20 cellular contexts compared by ENCODE assay signal in genomic region chr22:49903322-49904039, GRCh38. TPM values are rescaled to one million over a fixed set of nuclear protein-coding genes. Genes with fewer than 3 reads are reported as not detected.
DNase-seq lines count a peak whose midpoint lies in the region; ATAC-seq and TF ChIP-seq lines count a peak whose summit lies in the region.
"Had no signal": no experiment of that assay in that cellular context is flagged by ENCODE, and none has a peak within 500 bp of the region (broad histone marks: within the 10 kb centered on the region; RNA-seq: fewer than 3 reads in every experiment).

No MANE protein-coding gene starts in this region.

- peaks cover 6 to 25% (median 6%) of the 10 kb centered on the region in 3 donors for H3K4me1 Mint-ChIP-seq in T-cell

- H3K9ac ChIP-seq in SK-N-SH (no peak overlapping the region), mammary epithelial cell (ENCODE audit: insufficient read depth, low read length) (no peak overlapping the region)

- no peak overlapping the region for H3K4me2 ChIP-seq in SK-N-SH
- H3K4me2 ChIP-seq in mammary epithelial cell (ENCODE audit: insufficient read depth, low read depth, low read length), result no peak overlapping the region

- no peak overlapping the region for H3K4me3 Mint-ChIP-seq in T-cell
- H3K4me3 Mint-ChIP-seq: immature natural killer cell; memory B cell; naive thymus-derived CD8-positive, alpha-beta T cell had no signal

- dilution Hi-C loops in mammary epithelial cell (cut with HindIII; ENCODE audit: low sequenced_read_pairs), result no loop called here

- H3F3A ChIP-seq in SK-N-SH (replicated peaks; ENCODE audit: insufficient read depth), result peaks cover 5% of the 10 kb centered on the region

- peaks cover 0 to 27% of the 10 kb centered on the region in 2 experiments; a peak in 1 of 4 replicates for H3K4me1 ChIP-seq in SK-N-SH (ENCODE audit: control insufficient read depth in 1 of 2, insufficient read depth in 2 of 2, low read depth in 1 of 2, low read length in 1 of 2)
- no peaks in the 10 kb centered on the region for H3K4me1 ChIP-seq in mammary epithelial cell (ENCODE audit: insufficient read depth, low read length)
- H3K4me1 ChIP-seq in sigmoid colon, result no peaks in the 10 kb centered on the region
- H3K4me1 ChIP-seq: esophagus squamous epithelium, testis had no signal

- TF ChIP-seq CTCF in SK-N-SH (IDR thresholded peaks at IDR 0.05) (no peak), mammary epithelial cell (conservative IDR thresholded peaks at IDR 0.05 in 1 of 2, IDR thresholded peaks at IDR 0.05 in 1 of 2; ENCODE audit: extremely low read depth in 1 of 2, insufficient read depth in 1 of 2, low read depth in 1 of 2, low read length in 2 of 2) (no peak), sigmoid colon (IDR thresholded peaks at IDR 0.05) (no peak)

- no peaks in the 10 kb centered on the region; the same call in 1 of the 2 replicates for H3K79me2 ChIP-seq in SK-N-SH (ENCODE audit: insufficient read depth)
- peaks cover 4% of the 10 kb centered on the region for H3K79me2 ChIP-seq in mammary epithelial cell (ENCODE audit: insufficient read depth, low read length)

- BruUV-seq in mammary epithelial cell (replicated peaks; lab: Mats Ljungman, UMichigan), result TSS peak; percentile 19

- TF ChIP-seq EP300 in SK-N-SH (IDR thresholded peaks at IDR 0.05; ENCODE audit: borderline replicate concordance in 1 of 2, low read depth in 1 of 2, low read length in 1 of 2) (peak in 1 of 2 experiments; percentile 39; a peak in 1 of 4 replicates), sigmoid colon (IDR thresholded peaks at IDR 0.05) (no peak)

- H3K9me2 ChIP-seq in SK-N-SH, result no peaks in the 10 kb centered on the region

- H3K9me3 Mint-ChIP-seq in T-cell, result peaks cover 0 to 5% (median 0%) of the 10 kb centered on the region in 3 donors
- H3K9me3 Mint-ChIP-seq: immature natural killer cell; naive thymus-derived CD8-positive, alpha-beta T cell had no signal

- ATAC-seq in SK-N-SH treated with all-trans-retinoic acid at 6 μM for 48 hours (no peak), T-cell (replicated peaks in 1 of 4) (no peak), GM21447 (IDR thresholded peaks at IDR 0.05; ENCODE audit: unreplicated experiment) (no peak)
- ATAC-seq: activated naive CD4-positive, alpha-beta T cell treated with anti-CD3 and anti-CD28 coated beads, Interleukin-2, amount 50 U/mL, for 72 hours; naive thymus-derived CD8-positive, alpha-beta T cell; PC-3 had no signal

- H3K27ac Mint-ChIP-seq in T-cell, result no peak overlapping the region
- H3K27ac Mint-ChIP-seq: immature natural killer cell, memory B cell had no signal

- peaks cover 35% of the 10 kb centered on the region for H3K36me3 Mint-ChIP-seq in T-cell

- 88% methylated on average over 6 of the region's 17 CpGs for whole genome bisulfite sequencing in SK-N-SH (ENCODE audit: low lambda C conversion rate)
- WGBS in mammary epithelial cell (ENCODE audit: low coverage, missing lambda C conversion rate), result 92% methylated on average over 8 of the region's 17 CpGs
- WGBS in sigmoid colon, 2 donors, result 90 to 95% methylated on average over 17 of the region's 17 CpGs

- H3K27me3 Mint-ChIP-seq in T-cell, result no peaks in the 10 kb centered on the region
- H3K27me3 Mint-ChIP-seq: memory B cell; naive thymus-derived CD8-positive, alpha-beta T cell had no signal

- no peak overlapping the region for H2AFZ ChIP-seq in SK-N-SH (ENCODE audit: low read depth)
- no peak overlapping the region for H2AFZ ChIP-seq in mammary epithelial cell (ENCODE audit: low read depth, low read length)

- TF ChIP-seq POLR2A in sigmoid colon (IDR thresholded peaks at IDR 0.05), result no peak

- in situ Hi-C loops in mammary epithelial cell (cut with MboI; ENCODE audit: low sequenced_read_pairs in 2 of 2), result no loop called here

- peaks cover 15 to 23% of the 10 kb centered on the region in 2 experiments for H3K36me3 ChIP-seq in SK-N-SH (replicated peaks in 1 of 2; ENCODE audit: control insufficient read depth in 1 of 2, insufficient read depth in 2 of 2, low read length in 1 of 2)
- H3K36me3 ChIP-seq in mammary epithelial cell (ENCODE audit: insufficient read depth, low read length), result peaks cover 6% of the 10 kb centered on the region
- peaks cover 16 to 70% (median 37%) of the 10 kb centered on the region in 4 donors for H3K36me3 ChIP-seq in sigmoid colon

- no peaks in the 10 kb centered on the region for H3K9me3 ChIP-seq in SK-N-SH
- no peaks in the 10 kb centered on the region for H3K9me3 ChIP-seq in mammary epithelial cell (replicated peaks; ENCODE audit: insufficient read depth, low read length)
- H3K9me3 ChIP-seq in sigmoid colon, result no peaks in the 10 kb centered on the region
- H3K9me3 ChIP-seq: esophagus squamous epithelium, testis had no signal

- H3K27me3 ChIP-seq in SK-N-SH (ENCODE audit: insufficient read depth), result no peaks in the 10 kb centered on the region
- H3K27me3 ChIP-seq in mammary epithelial cell (ENCODE audit: insufficient read depth, low read length), result no peaks in the 10 kb centered on the region
- H3K27me3 ChIP-seq in sigmoid colon, result no peaks in the 10 kb centered on the region
- H3K27me3 ChIP-seq: esophagus squamous epithelium, testis had no signal

- H3K4me3 ChIP-seq in SK-N-SH (ENCODE audit: low read depth in 2 of 2, low read length in 1 of 2), result no peak overlapping the region
- no peak overlapping the region for H3K4me3 ChIP-seq in mammary epithelial cell (replicated peaks in 1 of 3; ENCODE audit: insufficient read depth in 1 of 3, low read depth in 2 of 3, low read length in 3 of 3)
- no peak overlapping the region for H3K4me3 ChIP-seq in sigmoid colon
- H3K4me3 ChIP-seq: esophagus squamous epithelium, testis had no signal

- peak; percentile 84 for DNase-seq in SK-N-SH
- DNase-seq in NCI-H1105 treated with DMSO at 0.1 percent for 48 hours (lab: John Stamatoyannopoulos, UW), result peak; percentile 83
- no peak for DNase-seq in mammary epithelial cell
- DNase-seq in sigmoid colon, result peak; percentile 56
- no peak for DNase-seq in T-cell
- no peak for DNase-seq in AML-193 (lab: John Stamatoyannopoulos, UW)
- DNase-seq: activated CD4-positive, alpha-beta T cell treated with anti-CD3 and anti-CD28 coated beads, Interleukin-2, amount 50 U/mL, for 4 hours; Calu3; esophagus squamous epithelium; glutamatergic neuron; immature natural killer cell; naive thymus-derived CD8-positive, alpha-beta T cell; NCI-H1048; NCI-H526 treated with DMSO at 0.1 percent for 48 hours; PC-3; testis had no signal

- no peaks in the 10 kb centered on the region for H4K20me1 ChIP-seq in SK-N-SH (ENCODE audit: insufficient read depth)
- H4K20me1 ChIP-seq in mammary epithelial cell (ENCODE audit: insufficient read depth, low read length), result no peaks in the 10 kb centered on the region

- CTCF ChIA-PET in SK-N-SH (lab: Yijun Ruan, JAX) (interaction anchor here (0.6 to 1.3 kb wide), 3 partner anchors 126 to 830 kb away, joined by 3 read pairs; no protein-coding TSS in a partner anchor), mammary epithelial cell (lab: Charles Lee; ENCODE audit: low non-redundant PET) (no interaction called here), T-cell (lab: Charles Lee) (no interaction called here)

- intact Hi-C loops in mammary epithelial cell (cut with micrococcal nuclease), result no loop called here
- intact Hi-C loops in sigmoid colon (cut with DNase I), result no loop called here

- TF ChIP-seq RAD21 in SK-N-SH (IDR thresholded peaks at IDR 0.05; ENCODE audit: low read length), result no peak

- H3K27ac ChIP-seq in SK-N-SH (ENCODE audit: low read depth in 2 of 2, low read length in 1 of 2), result peak overlapping the region in 1 of 2 experiments; percentile 54; a peak in 2 of 4 replicates
- H3K27ac ChIP-seq in mammary epithelial cell (ENCODE audit: insufficient read depth, low read depth, low read length), result no peak overlapping the region
- no peak overlapping the region for H3K27ac ChIP-seq in sigmoid colon
- H3K27ac ChIP-seq: esophagus squamous epithelium, testis had no signal

- POLR2A ChIA-PET in SK-N-SH (lab: Yijun Ruan, JAX), result interaction anchor here (1.1 kb wide), 1 partner anchor 15 kb away, joined by 5 read pairs; the partner anchor contains the start of genes ALG12 and CRELD2
- POLR2A ChIA-PET in T-cell (lab: Charles Lee), result no interaction called here

TF ChIP-seq in SK-N-SH, 30 proteins besides CTCF, POLR2A, EP300 and RAD21 (continues in another document):
- TF ChIP-seq GATA2 (CRISPR knock-in tag; IDR thresholded peaks at IDR 0.05), result peak; percentile 69

RNA-seq across cellular contexts. Expression of gene ALG12, which starts 14.8 kb away (rescaled TPM):
- polyA plus RNA-seq in SK-N-SH (2012; rRNA removed) (7.5 and 9.9 TPM in 2 replicates), mammary epithelial cell (12.6 TPM), sigmoid colon (10 to 100 TPM in 1 of 3 donors, 1 to 10 TPM in 2; 1.8 to 15.9 (median 2.1) TPM)
- 6.0 and 8.3 TPM in 2 replicates for polyA plus RNA-seq in SK-N-SH (2012; cell fraction: cytosol; rRNA removed)
- 23.2 and 25.7 TPM in 2 replicates for polyA plus RNA-seq in SK-N-SH (2012; cell fraction: nucleus; rRNA removed)
- total RNA-seq in mammary epithelial cell (10 to 100 TPM; 19.0 to 19.9 TPM), sigmoid colon (10 to 100 TPM; 11.4 to 23.9 (median 15.4) TPM), T-cell (10 to 100 TPM; 15.7 to 22.1 (median 15.9) TPM)
- 3.8 TPM for polyA minus RNA-seq in mammary epithelial cell

RNA-seq across cellular contexts. Expression of gene CRELD2, which starts 15.0 kb away (rescaled TPM):
- 92.5 and 113 TPM in 2 replicates for polyA plus RNA-seq in SK-N-SH (2012; rRNA removed)
- 66.3 and 80.8 TPM in 2 replicates for polyA plus RNA-seq in SK-N-SH (2012; cell fraction: cytosol; rRNA removed)
- polyA plus RNA-seq in SK-N-SH (2012; cell fraction: nucleus; rRNA removed), result 104 and 142 TPM in 2 replicates
- total RNA-seq in mammary epithelial cell, result 10 to 100 TPM; 26.5 to 51.5 TPM
- polyA plus RNA-seq in mammary epithelial cell, result 63.8 TPM
- 22.6 TPM for polyA minus RNA-seq in mammary epithelial cell
- total RNA-seq in sigmoid colon, result 10 to 100 TPM; 15.5 to 26.5 (median 23.1) TPM
- polyA plus RNA-seq in sigmoid colon, result 10 to 100 TPM in 2 of 3 donors, 1 to 10 TPM in 1; 9.2 to 97.7 (median 11.4) TPM
- total RNA-seq in T-cell, result 10 to 100 TPM; 28.2 to 42.7 (median 39.6) TPM

RNA-seq across cellular contexts. Expression of gene ZBED4, which starts 49.8 kb away (rescaled TPM):
- 6.8 and 7.9 TPM in 2 replicates for polyA plus RNA-seq in SK-N-SH (2012; rRNA removed)
- polyA plus RNA-seq in SK-N-SH (2012; cell fraction: cytosol; rRNA removed), result 6.3 and 7.8 TPM in 2 replicates
- 12.3 and 12.4 TPM in 2 replicates for polyA plus RNA-seq in SK-N-SH (2012; cell fraction: nucleus; rRNA removed)
- 10 to 100 TPM; 16.8 to 20.7 TPM for total RNA-seq in mammary epithelial cell
- polyA plus RNA-seq in mammary epithelial cell, result 6.3 TPM
- polyA minus RNA-seq in mammary epithelial cell, result 19.3 TPM
- 1 to 10 TPM; 3.9 to 7.5 (median 5.5) TPM for total RNA-seq in sigmoid colon
- 10 to 100 TPM in 1 of 3 donors, 1 to 10 TPM in 2; 2.4 to 10.5 (median 4.6) TPM for polyA plus RNA-seq in sigmoid colon
- total RNA-seq in T-cell, result 10 to 100 TPM; 16.7 to 19.5 (median 18.3) TPM

RNA-seq across cellular contexts. Expression of gene PIM3, which starts 57.1 kb away (rescaled TPM):
- polyA plus RNA-seq in SK-N-SH (2012; rRNA removed) (9.9 and 15.3 TPM in 2 replicates), mammary epithelial cell (11.1 TPM), sigmoid colon (100 to 1,000 TPM in 1 of 3 donors, 10 to 100 TPM in 2; 34.8 to 126 (median 60.1) TPM)
- 6.3 and 10.1 TPM in 2 replicates for polyA plus RNA-seq in SK-N-SH (2012; cell fraction: cytosol; rRNA removed)
- polyA plus RNA-seq in SK-N-SH (2012; cell fraction: nucleus; rRNA removed), result 22.4 and 23.7 TPM in 2 replicates
- total RNA-seq in mammary epithelial cell (10 to 100 TPM; 26.6 to 68.7 TPM), sigmoid colon (10 to 100 TPM; 26.3 to 50.0 (median 41.8) TPM), T-cell (100 to 1,000 TPM in 2 of 5 donors, 10 to 100 TPM in 3; 61.5 to 167 (median 65.0) TPM)
- polyA minus RNA-seq in mammary epithelial cell, result 6.3 TPM

Comparison
In these comparisons a context has a peak if more than half of its experiments do, and no peak if none do; other contexts are left out.
1. DNase-seq: peak in SK-N-SH (single experiment), NCI-H1105 treated with DMSO at 0.1 percent for 48 hours (single experiment) and sigmoid colon (single experiment); none in mammary epithelial cell (single experiment), T-cell (0 of 34) and AML-193 (0 of 2).